ENCODE assay signal across 1 cellular context in genomic region chr17:1643999-1644492, GRCh38.
TF ChIP-seq lines count a peak whose summit lies in the region.

No MANE protein-coding gene starts in this region.

TF ChIP-seq in GM12878, 131 proteins besides CTCF, POLR2A, EP300 and RAD21:
- TF ChIP-seq NBN (IDR thresholded peaks at IDR 0.05) = peak; percentile 74; the same call in 1 of the 2 replicates
- TF ChIP-seq STAT3 (IDR thresholded peaks at IDR 0.05; ENCODE audit: low read depth, low read length) = no peak
- TF ChIP-seq SPI1 (IDR thresholded peaks at IDR 0.05; ENCODE audit: borderline replicate concordance, insufficient read depth, low read depth, low read length) = peak; percentile 11; the same call in 1 of the 2 replicates
- TF ChIP-seq SMARCA5 (IDR thresholded peaks at IDR 0.05) = peak; percentile 76
- TF ChIP-seq MLLT1 (IDR thresholded peaks at IDR 0.05) = no peak
- TF ChIP-seq, protein P1, sequence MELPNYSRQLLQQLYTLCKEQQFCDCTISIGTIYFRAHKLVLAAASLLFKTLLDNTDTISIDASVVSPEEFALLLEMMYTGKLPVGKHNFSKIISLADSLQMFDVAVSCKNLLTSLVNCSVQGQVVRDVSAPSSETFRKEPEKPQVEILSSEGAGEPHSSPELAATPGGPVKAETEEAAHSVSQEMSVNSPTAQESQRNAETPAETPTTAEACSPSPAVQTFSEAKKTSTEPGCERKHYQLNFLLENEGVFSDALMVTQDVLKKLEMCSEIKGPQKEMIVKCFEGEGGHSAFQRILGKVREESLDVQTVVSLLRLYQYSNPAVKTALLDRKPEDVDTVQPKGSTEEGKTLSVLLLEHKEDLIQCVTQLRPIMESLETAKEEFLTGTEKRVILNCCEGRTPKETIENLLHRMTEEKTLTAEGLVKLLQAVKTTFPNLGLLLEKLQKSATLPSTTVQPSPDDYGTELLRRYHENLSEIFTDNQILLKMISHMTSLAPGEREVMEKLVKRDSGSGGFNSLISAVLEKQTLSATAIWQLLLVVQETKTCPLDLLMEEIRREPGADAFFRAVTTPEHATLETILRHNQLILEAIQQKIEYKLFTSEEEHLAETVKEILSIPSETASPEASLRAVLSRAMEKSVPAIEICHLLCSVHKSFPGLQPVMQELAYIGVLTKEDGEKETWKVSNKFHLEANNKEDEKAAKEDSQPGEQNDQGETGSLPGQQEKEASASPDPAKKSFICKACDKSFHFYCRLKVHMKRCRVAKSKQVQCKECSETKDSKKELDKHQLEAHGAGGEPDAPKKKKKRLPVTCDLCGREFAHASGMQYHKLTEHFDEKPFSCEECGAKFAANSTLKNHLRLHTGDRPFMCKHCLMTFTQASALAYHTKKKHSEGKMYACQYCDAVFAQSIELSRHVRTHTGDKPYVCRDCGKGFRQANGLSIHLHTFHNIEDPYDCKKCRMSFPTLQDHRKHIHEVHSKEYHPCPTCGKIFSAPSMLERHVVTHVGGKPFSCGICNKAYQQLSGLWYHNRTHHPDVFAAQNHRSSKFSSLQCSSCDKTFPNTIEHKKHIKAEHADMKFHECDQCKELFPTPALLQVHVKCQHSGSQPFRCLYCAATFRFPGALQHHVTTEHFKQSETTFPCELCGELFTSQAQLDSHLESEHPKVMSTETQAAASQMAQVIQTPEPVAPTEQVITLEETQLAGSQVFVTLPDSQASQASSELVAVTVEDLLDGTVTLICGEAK (IDR thresholded peaks at IDR 0.05; ENCODE audit: borderline replicate concordance) = 0 out of 2 replicates have a peak, but pooled peaks have one; percentile 35
- no peak for TF ChIP-seq TARDBP (IDR thresholded peaks at IDR 0.05; ENCODE audit: borderline replicate concordance)
- no peak for TF ChIP-seq ATF3 (IDR thresholded peaks at IDR 0.05; ENCODE audit: borderline replicate concordance, extremely low read depth, low read depth, low read length)
- peak; percentile 61; the same call in 1 of the 2 replicates for TF ChIP-seq HDGF (IDR thresholded peaks at IDR 0.05)
- no peak for TF ChIP-seq RCOR1 (conservative IDR thresholded peaks at IDR 0.05; ENCODE audit: low read depth, low read length)
- 0 out of 2 replicates have a peak, but pooled peaks have one; percentile 14 for TF ChIP-seq CHD2 (IDR thresholded peaks at IDR 0.05; ENCODE audit: borderline replicate concordance, low read depth, low read length)
- no peak for TF ChIP-seq PML (IDR thresholded peaks at IDR 0.05; ENCODE audit: low read length)
- TF ChIP-seq CEBPB (IDR thresholded peaks at IDR 0.05; ENCODE audit: borderline replicate concordance in 1 of 2, low read depth in 2 of 2, low read length in 2 of 2) = 0 out of 4 replicates have a peak, but pooled peaks of 1 of the 2 experiments have one; percentile 6
